ENCODE assay signal across 20 cellular contexts in the genomic region with DNA sequence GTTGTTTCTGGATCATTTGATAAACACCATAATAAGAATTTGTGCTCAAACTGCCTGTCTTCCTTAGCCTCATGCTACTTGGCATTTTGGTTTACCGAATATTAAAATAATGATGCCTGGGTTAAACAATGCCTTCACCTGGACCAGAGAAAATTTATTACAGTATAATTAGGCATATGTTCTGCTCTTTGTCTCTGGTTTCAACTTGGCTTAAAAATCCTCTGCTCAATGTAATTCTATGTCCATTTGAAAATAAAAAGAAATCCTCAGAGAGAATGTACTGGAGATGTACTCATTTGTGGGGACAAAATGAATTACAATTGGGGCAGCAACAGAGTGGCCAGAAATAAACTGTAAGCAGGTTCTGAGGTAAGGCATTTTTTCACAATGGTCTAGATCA.
"Had no signal": no experiment of that assay in that cellular context is flagged by ENCODE, and none has a peak within 500 bp of the region (broad histone marks: within the 10 kb centered on the region; RNA-seq: fewer than 3 reads in every experiment).

No MANE protein-coding gene starts in this region.

- H3K27me3 ChIP-seq: adrenal gland, hepatocyte, neural progenitor cell, spleen had no signal

- H3K36me3 ChIP-seq: adrenal gland, spleen, thoracic aorta had no signal

- DNase-seq: activated B cell treated with CpG ODN at 0.5 μM for 24 hours; activated CD4-positive, alpha-beta T cell treated with anti-CD3 and anti-CD28 coated beads for 36 hours; activated CD4-positive, alpha-beta T cell treated with anti-CD3 and anti-CD28 coated beads, Interleukin-2, amount 50 U/mL, for 4 hours; activated CD8-positive, alpha-beta memory T cell treated with anti-CD3 and anti-CD28 coated beads for 24 hours; activated CD8-positive, alpha-beta memory T cell treated with anti-CD3 and anti-CD28 coated beads, Interleukin-2, amount 50 U/mL, for 4 hours; activated naive CD4-positive, alpha-beta T cell; activated T-cell treated with anti-CD3 and anti-CD28 coated beads, Interleukin-2, amount 50 U/mL, for 24 hours; adrenal gland; cortex of kidney; immature natural killer cell; lower lobe of right lung; naive thymus-derived CD8-positive, alpha-beta T cell; spleen; stimulated activated CD4-positive, alpha-beta T cell treated with anti-CD3 and anti-CD28 coated beads, Interleukin-4, amount 100 ng/mL, for 1 hour; stimulated activated naive CD4-positive, alpha-beta T cell; T1000 had no signal

- H3K27ac ChIP-seq: adrenal gland, epithelial cell of prostate, hepatocyte, lower lobe of right lung, neural progenitor cell, spleen had no signal

- H3K9me3 ChIP-seq: adrenal gland, lower lobe of right lung, spleen, thoracic aorta had no signal

- H3K4me3 ChIP-seq: adrenal gland, hepatocyte, lower lobe of right lung, neural progenitor cell, spleen, thoracic aorta had no signal
